Comparison of ENCODE assay signal across 8 cellular contexts in the genomic region with DNA sequence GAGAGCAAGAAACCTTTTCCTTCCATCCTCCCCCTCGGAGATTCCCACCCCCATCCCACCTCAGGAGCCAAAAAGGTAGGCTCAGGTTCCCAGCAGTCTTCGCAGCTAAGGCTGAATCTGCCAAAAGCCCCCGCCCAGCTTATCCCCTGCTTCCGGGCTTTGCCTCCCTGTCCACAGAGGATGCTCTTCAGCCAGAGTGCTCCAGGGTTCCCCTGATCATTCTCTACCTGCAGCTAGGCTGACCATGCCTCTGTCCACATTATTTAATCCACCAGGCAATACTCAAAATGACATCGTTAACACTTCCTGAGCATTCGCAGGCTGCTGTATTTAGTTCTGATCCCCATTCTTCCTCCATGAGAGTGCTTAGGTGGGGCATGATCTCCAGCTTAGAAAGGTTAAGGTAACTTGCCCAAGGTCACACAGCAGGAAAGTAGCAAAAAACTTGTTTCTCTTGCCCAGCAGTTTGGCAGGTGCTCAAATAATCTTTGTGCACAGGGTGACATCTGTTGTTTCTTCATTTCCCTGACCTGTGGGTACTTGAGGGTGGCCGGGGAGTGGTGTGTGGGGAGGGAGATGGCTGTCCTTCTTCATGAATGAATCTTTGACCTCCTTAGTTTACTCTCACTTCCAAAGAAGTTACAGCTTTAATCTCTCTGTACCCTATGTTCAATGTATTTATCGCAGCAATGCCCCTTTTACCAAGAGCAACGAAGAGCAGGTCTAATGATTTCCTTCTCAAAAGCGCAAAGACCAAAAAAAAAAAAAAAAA. TPM values are rescaled to one million over a fixed set of nuclear protein-coding genes. Genes with fewer than 3 reads are reported as not detected.
DNase-seq lines count a peak whose midpoint lies in the region; ATAC-seq and TF ChIP-seq lines count a peak whose summit lies in the region.

No MANE protein-coding gene starts in this region.

- H3K9me3 Mint-ChIP-seq in IgD-negative memory B cell (no peaks in the 10 kb centered on the region), MCF 10A (ENCODE audit: unreplicated experiment) (no peaks in the 10 kb centered on the region), mesothelial cell of epicardium (no peaks in the 10 kb centered on the region)

- peak; percentile 43 for DNase-seq in D341Med (ENCODE audit: low spot score)
- no peak for DNase-seq in MCF 10A (ENCODE audit: unreplicated experiment)
- no peak for DNase-seq in mesothelial cell of epicardium (ENCODE audit: low spot score in 2 of 2, unreplicated experiment in 2 of 2)
- no peak for DNase-seq in NCI-H2107 treated with DMSO at 0.1 percent for 48 hours (lab: John Stamatoyannopoulos, UW; ENCODE audit: unreplicated experiment)
- no peak for DNase-seq in omental fat pad (ENCODE audit: low spot score)
- DNase-seq in NCI-H446 treated with DMSO at 0.1 percent for 48 hours (lab: John Stamatoyannopoulos, UW) = no peak

- no TSS peak for BruUV-seq in MCF 10A (replicated peaks; lab: Mats Ljungman, UMichigan)

- CTCF ChIA-PET in MCF 10A (lab: Yijun Ruan, JAX) = interaction anchor here (0.6 kb wide), 3 partner anchors 108 to 223 kb away, joined by 3 read pairs; no protein-coding TSS in a partner anchor

- intact Hi-C loops in MCF 10A (cut with micrococcal nuclease) = no loop called here

- H3K27ac Mint-ChIP-seq in IgD-negative memory B cell (peak overlapping the region; percentile 14 to 64 (median 49)), MCF 10A (ENCODE audit: low read depth, unreplicated experiment) (peak overlapping the region; percentile 5), mesothelial cell of epicardium (peak overlapping the region; percentile 81)

- no peak for ATAC-seq in HG03457 (IDR thresholded peaks at IDR 0.05; ENCODE audit: unreplicated experiment)
- ATAC-seq in omental fat pad (ENCODE audit: low FRiP score) = no peak

- H3K4me1 Mint-ChIP-seq in IgD-negative memory B cell = peaks cover 14 to 19% (median 17%) of the 10 kb centered on the region in 3 donors
- H3K4me1 Mint-ChIP-seq in MCF 10A (ENCODE audit: insufficient read depth, unreplicated experiment) = peaks cover 9% of the 10 kb centered on the region
- peaks cover 21% of the 10 kb centered on the region for H3K4me1 Mint-ChIP-seq in mesothelial cell of epicardium

- H3K27me3 Mint-ChIP-seq in IgD-negative memory B cell (no peaks in the 10 kb centered on the region), MCF 10A (ENCODE audit: insufficient read depth, unreplicated experiment) (peaks cover 26% of the 10 kb centered on the region), mesothelial cell of epicardium (ENCODE audit: low read depth) (no peaks in the 10 kb centered on the region)

- H3K36me3 Mint-ChIP-seq in IgD-negative memory B cell (peaks cover 1% of the 10 kb centered on the region), MCF 10A (ENCODE audit: insufficient read depth, unreplicated experiment) (no peaks in the 10 kb centered on the region), mesothelial cell of epicardium (no peaks in the 10 kb centered on the region)

- peak overlapping the region; percentile 88 to 96 (median 90) for H3K4me3 Mint-ChIP-seq in IgD-negative memory B cell
- peak overlapping the region; percentile 68 for H3K4me3 Mint-ChIP-seq in MCF 10A (ENCODE audit: unreplicated experiment)
- peak overlapping the region; percentile 72 for H3K4me3 Mint-ChIP-seq in mesothelial cell of epicardium

- POLR2A ChIA-PET in MCF 10A (lab: Yijun Ruan, JAX) = interaction anchor here (1.0 kb wide), 1 partner anchor 43 kb away, joined by 3 read pairs; the partner anchor contains the start of gene KPNB1

- no peak for TF ChIP-seq CTCF in MCF 10A (IDR thresholded peaks at IDR 0.05; ENCODE audit: unreplicated experiment)
- no peak for TF ChIP-seq CTCF in mesothelial cell of epicardium (IDR thresholded peaks at IDR 0.05; ENCODE audit: unreplicated experiment)
- TF ChIP-seq CTCF in omental fat pad (IDR thresholded peaks at IDR 0.05) = no peak

RNA-seq across cellular contexts. Expression of gene TBKBP1, which starts 0.9 kb away (rescaled TPM):
- polyA plus RNA-seq in IgD-negative memory B cell = 0.24 TPM
- total RNA-seq in MCF 10A (2022) (0.40 and 1.5 TPM in 2 replicates), mesothelial cell of epicardium (49.8 to 53.9 TPM (median 52.7 TPM) in 3 replicates), omental fat pad (10 to 100 TPM in 3 of 4 donors, 1 to 10 TPM in 1; 4.0 to 15.6 (median 10.5) TPM)

RNA-seq across cellular contexts. Expression of gene TBX21, which starts 40.0 kb away (rescaled TPM):
- polyA plus RNA-seq in IgD-negative memory B cell = 10.0 TPM
- total RNA-seq in MCF 10A (2022) = not detected in 2 replicates
- total RNA-seq in mesothelial cell of epicardium = not detected in 3 replicates
- total RNA-seq in omental fat pad = 1 to 10 TPM in 3 of 4 donors, under 1 TPM in 1; 0.46 to 4.6 (median 2.0) TPM

RNA-seq across cellular contexts. Expression of gene KPNB1, which starts 43.4 kb away (rescaled TPM):
- 28.4 TPM for polyA plus RNA-seq in IgD-negative memory B cell
- total RNA-seq in MCF 10A (2022) (522 and 609 TPM in 2 replicates), mesothelial cell of epicardium (284 to 314 TPM (median 302 TPM) in 3 replicates), omental fat pad (100 to 1,000 TPM; 193 to 335 (median 207) TPM)

Comparison
In these comparisons a context has a peak if more than half of its experiments do, and no peak if none do; other contexts are left out.
1. H3K27ac Mint-ChIP-seq: peak in every context shown above with its lines; median percentile 81 in mesothelial cell of epicardium; 49 in IgD-negative memory B cell; 5 in MCF 10A.